ENCODE assay signal across 14 cellular contexts in genomic region chr14:62213516-62213915, GRCh38.
DNase-seq lines count a peak whose midpoint lies in the region; ATAC-seq, FAIRE-seq and TF ChIP-seq lines count a peak whose summit lies in the region.
"Had no signal": no experiment of that assay in that cellular context is flagged by ENCODE, and none has a peak within 500 bp of the region (broad histone marks: within the 10 kb centered on the region; RNA-seq: fewer than 3 reads in every experiment).

No MANE protein-coding gene starts in this region.

- no peak overlapping the region for H3K27ac ChIP-seq in SK-N-SH (ENCODE audit: low read depth in 2 of 2, low read length in 1 of 2)
- H3K27ac ChIP-seq in SJCRH30, result no peak overlapping the region

- no peak for FAIRE-seq in urothelium cell line (lab: Jason Lieb, UNC)

- no peaks in the 10 kb centered on the region for H3K9me2 ChIP-seq in SK-N-SH

- H3K9ac ChIP-seq in SK-N-SH, result no peak overlapping the region

- no peak for TF ChIP-seq EP300 in SK-N-SH (IDR thresholded peaks at IDR 0.05; ENCODE audit: borderline replicate concordance in 1 of 2, low read depth in 1 of 2, low read length in 1 of 2)

- CTCF ChIA-PET in SK-N-SH (lab: Yijun Ruan, JAX), result interaction anchor here (1.7 kb wide), 1 partner anchor 8 kb away, joined by 3 read pairs; no protein-coding TSS in a partner anchor

- peaks cover 19% of the 10 kb centered on the region for H3F3A ChIP-seq in SK-N-SH (replicated peaks; ENCODE audit: insufficient read depth)

- no peak overlapping the region for H2AFZ ChIP-seq in SK-N-SH (ENCODE audit: low read depth)

- H3K27me3 ChIP-seq in SK-N-SH (ENCODE audit: insufficient read depth), result no peaks in the 10 kb centered on the region
- H3K27me3 ChIP-seq in SJCRH30, result no peaks in the 10 kb centered on the region

- 33% methylated on average over 3 of the region's 3 CpGs for WGBS in SK-N-SH (ENCODE audit: low lambda C conversion rate)

- DNase-seq in SK-N-SH, result no peak
- peak; percentile 27 for DNase-seq in NCI-H1436 treated with DMSO at 0.1 percent for 48 hours (lab: John Stamatoyannopoulos, UW)
- peak; percentile 38 for DNase-seq in astrocyte of the hippocampus (ENCODE audit: low read depth, low spot score)
- DNase-seq in non-pigmented ciliary epithelial cell (ENCODE audit: low read depth), result peak; percentile 31
- DNase-seq in SJCRH30, result no peak
- DNase-seq in urothelium cell line (ENCODE audit: low spot score), result no peak
- no peak for DNase-seq in iPS-NIHi7 (ENCODE audit: extremely low spot score)
- DNase-seq: activated CD8-positive, alpha-beta memory T cell treated with anti-CD3 and anti-CD28 coated beads, Interleukin-2, amount 50 U/mL, for 48 hours; activated naive CD8-positive, alpha-beta T cell treated with anti-CD3 and anti-CD28 coated beads, Interleukin-2, amount 50 U/mL, for 24 hours; CD8-positive, alpha-beta memory T cell; NCI-H187; trophoblast cell had no signal

- H3K4me3 ChIP-seq in SK-N-SH (ENCODE audit: low read depth in 2 of 2, low read length in 1 of 2) (no peak overlapping the region), SJCRH30 (no peak overlapping the region)

- no peaks in the 10 kb centered on the region for H3K9me3 ChIP-seq in SK-N-SH
- no peaks in the 10 kb centered on the region for H3K9me3 ChIP-seq in SJCRH30 (replicated peaks)

- TF ChIP-seq RAD21 in SK-N-SH (IDR thresholded peaks at IDR 0.05; ENCODE audit: low read length), result no peak

- H4K20me1 ChIP-seq in SK-N-SH (ENCODE audit: insufficient read depth), result no peaks in the 10 kb centered on the region

- TF ChIP-seq CTCF in SK-N-SH (IDR thresholded peaks at IDR 0.05), result no peak

- H3K4me2 ChIP-seq in SK-N-SH, result no peak overlapping the region

- no peaks in the 10 kb centered on the region for H3K79me2 ChIP-seq in SK-N-SH (ENCODE audit: insufficient read depth)

- ATAC-seq in SK-N-SH treated with all-trans-retinoic acid at 6 μM for 48 hours, result no peak
- ATAC-seq: activated naive CD8-positive, alpha-beta T cell treated with anti-CD3 and anti-CD28 coated beads, Interleukin-2, amount 50 U/mL, for 24 hours; WTC11 had no signal

- POLR2A ChIA-PET in SK-N-SH (lab: Yijun Ruan, JAX), result no interaction called here

- H3K4me1 ChIP-seq in SK-N-SH (ENCODE audit: control insufficient read depth in 1 of 2, insufficient read depth in 2 of 2, low read depth in 1 of 2, low read length in 1 of 2) (peaks cover 0 to 22% of the 10 kb centered on the region in 2 experiments; a peak in 2 of 4 replicates), SJCRH30 (no peaks in the 10 kb centered on the region)

- H3K36me3 ChIP-seq in SK-N-SH (replicated peaks in 1 of 2; ENCODE audit: control insufficient read depth in 1 of 2, insufficient read depth in 2 of 2, low read length in 1 of 2), result no peaks in the 10 kb centered on the region
- H3K36me3 ChIP-seq in SJCRH30, result no peaks in the 10 kb centered on the region

TF ChIP-seq in SK-N-SH treated with all-trans-retinoic acid at 6 μM for 48 hours, 23 proteins besides CTCF, POLR2A, EP300 and RAD21:
- TF ChIP-seq ZC3H10 (CRISPR knock-in tag; IDR thresholded peaks at IDR 0.05) (0 out of 2 replicates have a peak, but pooled peaks have one; percentile 24), GLIS3 (CRISPR knock-in tag; IDR thresholded peaks at IDR 0.05) (no peak)

TF ChIP-seq in SK-N-SH, 30 proteins besides CTCF, POLR2A, EP300 and RAD21:
- TF ChIP-seq NFIC (IDR thresholded peaks at IDR 0.05; ENCODE audit: borderline replicate concordance), result no peak
- TF ChIP-seq USF2 (IDR thresholded peaks at IDR 0.05; ENCODE audit: borderline replicate concordance, low read depth, low read length), result no peak
- TF ChIP-seq USF1 (IDR thresholded peaks at IDR 0.05; ENCODE audit: borderline replicate concordance, low read depth), result no peak
- TF ChIP-seq TAF1 (IDR thresholded peaks at IDR 0.05; ENCODE audit: borderline replicate concordance, low read depth, low read length), result no peak
- TF ChIP-seq RXRA (IDR thresholded peaks at IDR 0.05; ENCODE audit: borderline replicate concordance, low read depth), result no peak
- TF ChIP-seq FOSL2 (IDR thresholded peaks at IDR 0.05; ENCODE audit: borderline replicate concordance, low read depth), result no peak
- TF ChIP-seq EZH2phosphoT487 (IDR thresholded peaks at IDR 0.05; ENCODE audit: borderline replicate concordance, low read depth), result no peak
- TF ChIP-seq RCOR1 (IDR thresholded peaks at IDR 0.05; ENCODE audit: low read length), result no peak
- TF ChIP-seq TEAD4 (IDR thresholded peaks at IDR 0.05; ENCODE audit: borderline replicate concordance, insufficient read depth), result no peak
- TF ChIP-seq IRF3 (IDR thresholded peaks at IDR 0.05; ENCODE audit: low read depth, low read length), result no peak
- TF ChIP-seq TCF12 (IDR thresholded peaks at IDR 0.05), result no peak
TF ChIP-seq in SK-N-SH: peak in this region for 0.

Comparison
In these comparisons a context has a peak if more than half of its experiments do, and no peak if none do; other contexts are left out.
1. DNase-seq: peak in NCI-H1436 treated with DMSO at 0.1 percent for 48 hours (single experiment), astrocyte of the hippocampus (single experiment) and non-pigmented ciliary epithelial cell (single experiment); none in SK-N-SH (single experiment), SJCRH30 (0 of 2), urothelium cell line (single experiment) and iPS-NIHi7 (single experiment).